In the genomic region with DNA sequence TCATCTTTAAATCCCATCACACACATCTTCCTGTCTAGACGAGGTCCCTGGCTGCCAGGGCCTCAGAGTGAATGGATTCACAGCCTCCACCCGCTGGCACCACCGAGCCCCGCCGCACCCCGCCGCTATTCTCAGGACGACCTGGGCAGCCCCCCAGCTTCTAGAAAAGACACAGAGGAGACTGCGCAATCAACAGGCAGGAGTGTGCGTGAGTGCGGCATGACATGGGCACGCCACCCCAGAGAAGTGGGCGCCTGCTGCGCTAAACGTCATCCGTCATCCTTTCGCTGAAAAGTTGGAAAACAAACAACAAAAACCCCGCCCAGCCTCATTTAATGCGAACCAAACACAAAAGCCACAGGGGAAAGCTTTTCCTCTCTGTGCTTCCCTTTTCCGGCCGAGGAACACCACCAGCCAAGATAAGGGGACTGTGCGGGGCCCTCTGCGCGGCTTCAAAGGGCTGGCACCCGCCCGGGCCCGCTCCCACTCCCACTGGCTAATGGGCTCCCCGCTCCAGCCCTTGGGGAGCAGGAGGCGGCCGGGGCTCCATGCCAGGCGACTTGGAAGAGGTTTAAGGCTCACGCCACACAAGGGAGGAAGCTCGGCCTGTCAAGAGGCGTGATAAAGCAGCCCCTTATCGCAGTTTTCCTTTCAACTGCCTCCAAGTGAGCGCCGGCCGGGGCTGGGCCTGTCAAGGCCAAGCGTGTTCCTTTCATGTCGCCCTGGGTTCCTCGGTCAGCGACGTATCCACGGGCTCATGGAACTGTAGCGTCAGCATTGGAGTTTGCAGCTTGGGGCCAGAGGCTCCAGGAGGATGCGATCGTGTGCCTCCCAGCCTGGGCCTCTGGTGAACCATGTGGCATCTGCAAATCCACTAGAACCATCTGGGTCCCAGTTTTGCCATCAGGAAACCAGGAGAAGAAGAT, we compare ENCODE assay signal across 7 cellular contexts. TPM values are rescaled to one million over a fixed set of nuclear protein-coding genes. Genes with fewer than 3 reads are reported as not detected.
DNase-seq lines count a peak whose midpoint lies in the region; TF ChIP-seq lines count a peak whose summit lies in the region.

No MANE protein-coding gene starts in this region.

- H3K9me3 Mint-ChIP-seq in activated T-helper 1 cell treated with anti-CD3 and anti-CD28 coated beads, Interleukin-12 subunit alpha, Interleukin-12 subunit beta, Interleukin-2, Interleukin-4 antibody, amounts not matched to agents 30 ng/mL and 10 ng/mL and 1 ng/mL, durations not matched to agents 14 hours and 24 hours and 36 hours, result no peaks in the 10 kb centered on the region

- H3K36me3 ChIP-seq in smooth muscle cell (ENCODE audit: low read depth) (no peaks in the 10 kb centered on the region), OCI-LY7 (ENCODE audit: insufficient read depth, low read length) (peaks cover 66% of the 10 kb centered on the region)

- H3K27ac ChIP-seq in smooth muscle cell (ENCODE audit: low read depth) (peak overlapping the region; percentile 76), OCI-LY7 (ENCODE audit: low read depth, low read length, poor library complexity, severe bottlenecking) (no peak overlapping the region)

- peak overlapping the region; percentile 40 for H3K9ac ChIP-seq in smooth muscle cell (ENCODE audit: low read depth)

- peaks cover 67% of the 10 kb centered on the region for H3K36me3 Mint-ChIP-seq in activated T-helper 1 cell treated with anti-CD3 and anti-CD28 coated beads, Interleukin-12 subunit alpha, Interleukin-12 subunit beta, Interleukin-2, Interleukin-4 antibody, amounts not matched to agents 30 ng/mL and 10 ng/mL and 1 ng/mL, durations not matched to agents 14 hours and 24 hours and 36 hours (ENCODE audit: low read depth)

- CTCF ChIA-PET in OCI-LY7 (lab: Charles Lee; ENCODE audit: unreplicated experiment), result interaction anchor here (0.5 kb wide), 1 partner anchor 17 kb away, joined by 3 read pairs; no protein-coding TSS in a partner anchor

- peak overlapping the region; percentile 54 for H3K4me2 ChIP-seq in smooth muscle cell
- H3K4me2 ChIP-seq in OCI-LY7 (ENCODE audit: low read length), result no peak overlapping the region

- H3K27me3 ChIP-seq in smooth muscle cell (ENCODE audit: low read depth), result no peaks in the 10 kb centered on the region

- H3K79me2 ChIP-seq in smooth muscle cell (ENCODE audit: low read depth) (no peaks in the 10 kb centered on the region), OCI-LY7 (ENCODE audit: insufficient read depth, low read depth, low read length) (peaks cover 12% of the 10 kb centered on the region; the same call in 1 of the 2 replicates)

- no TSS peak for BruUV-seq in OCI-LY7 (replicated peaks; lab: Mats Ljungman, UMichigan)

- WGBS in smooth muscle cell (ENCODE audit: low lambda C conversion rate), result 58% methylated on average over 47 of the region's 47 CpGs

- no peaks in the 10 kb centered on the region for H3K27me3 Mint-ChIP-seq in activated T-helper 1 cell treated with anti-CD3 and anti-CD28 coated beads, Interleukin-12 subunit alpha, Interleukin-12 subunit beta, Interleukin-2, Interleukin-4 antibody, amounts not matched to agents 30 ng/mL and 10 ng/mL and 1 ng/mL, durations not matched to agents 14 hours and 24 hours and 36 hours (ENCODE audit: insufficient read depth)

- in situ Hi-C loops in KBM-7 (cut with MboI; ENCODE audit: low pct_unique_long_range_greater_than_20kb, low sequenced_read_pairs), result no loop called here

- no peak overlapping the region for H3K4me3 Mint-ChIP-seq in activated T-helper 1 cell treated with anti-CD3 and anti-CD28 coated beads, Interleukin-12 subunit alpha, Interleukin-12 subunit beta, Interleukin-2, Interleukin-4 antibody, amounts not matched to agents 30 ng/mL and 10 ng/mL and 1 ng/mL, durations not matched to agents 14 hours and 24 hours and 36 hours

- peaks cover 6% of the 10 kb centered on the region for H3K4me1 ChIP-seq in smooth muscle cell (ENCODE audit: low read depth)
- peaks cover 30% of the 10 kb centered on the region for H3K4me1 ChIP-seq in OCI-LY7 (ENCODE audit: insufficient read depth, low read length, poor library complexity, severe bottlenecking)

- H3K4me3 ChIP-seq in smooth muscle cell, result no peak overlapping the region
- H3K4me3 ChIP-seq in OCI-LY7 (ENCODE audit: low read depth, low read length, poor library complexity, severe bottlenecking), result no peak overlapping the region

- intact Hi-C loops in activated T-helper 1 cell treated with anti-CD3 and anti-CD28 coated beads, Interleukin-12 subunit alpha, Interleukin-12 subunit beta, Interleukin-2, Interleukin-4 antibody, amounts not matched to agents 30 ng/mL and 10 ng/mL and 1 ng/mL, durations not matched to agents 14 hours and 24 hours and 36 hours (cut with micrococcal nuclease), result no loop called here
- intact Hi-C loops in OCI-LY7 (cut with micrococcal nuclease; ENCODE audit: unreplicated experiment), result no loop called here

- no peaks in the 10 kb centered on the region for H3K9me2 ChIP-seq in OCI-LY7 (ENCODE audit: insufficient read depth, low read length)

- peak overlapping the region; percentile 65 for H3K27ac Mint-ChIP-seq in activated T-helper 1 cell treated with anti-CD3 and anti-CD28 coated beads, Interleukin-12 subunit alpha, Interleukin-12 subunit beta, Interleukin-2, Interleukin-4 antibody, amounts not matched to agents 30 ng/mL and 10 ng/mL and 1 ng/mL, durations not matched to agents 14 hours and 24 hours and 36 hours

- peak overlapping the region; percentile 58 for H2AFZ ChIP-seq in smooth muscle cell (ENCODE audit: low read depth)
- H2AFZ ChIP-seq in OCI-LY7 (ENCODE audit: low read length), result no peak overlapping the region

- H4K20me1 ChIP-seq in smooth muscle cell (ENCODE audit: low read depth) (no peaks in the 10 kb centered on the region), OCI-LY7 (ENCODE audit: insufficient read depth, low read length) (no peaks in the 10 kb centered on the region)

- TF ChIP-seq CTCF in smooth muscle cell (IDR thresholded peaks at IDR 0.05; ENCODE audit: borderline replicate concordance, insufficient read depth, poor library complexity, severe bottlenecking), result no peak
- no peak for TF ChIP-seq CTCF in OCI-LY7 (conservative IDR thresholded peaks at IDR 0.05; ENCODE audit: low read length)

- no peaks in the 10 kb centered on the region for H3K9me3 ChIP-seq in smooth muscle cell (replicated peaks; ENCODE audit: low read depth)
- no peaks in the 10 kb centered on the region for H3K9me3 ChIP-seq in OCI-LY7 (ENCODE audit: low read length)

- peak; percentile 97 for DNase-seq in KBM-7
- no peak for DNase-seq in activated T-helper 1 cell treated with anti-CD3 and anti-CD28 coated beads, Interleukin-12 subunit alpha, Interleukin-12 subunit beta, Interleukin-2, Interleukin-4 antibody, amounts not matched to agents 30 ng/mL and 10 ng/mL and 1 ng/mL, durations not matched to agents 14 hours and 24 hours and 36 hours (ENCODE audit: low spot score)
- peak; percentile 22 for DNase-seq in hepatic stellate cell (ENCODE audit: low spot score)
- no peak for DNase-seq in smooth muscle cell (lab: John Stamatoyannopoulos, UW; ENCODE audit: unreplicated experiment)
- DNase-seq in OCI-LY7 (ENCODE audit: low spot score), result no peak
- DNase-seq in AML-193 (lab: John Stamatoyannopoulos, UW), result no peak
- DNase-seq in NCI-H82 (lab: John Stamatoyannopoulos, UW), result no peak

- peaks cover 6% of the 10 kb centered on the region for H3F3A ChIP-seq in smooth muscle cell (ENCODE audit: low read depth)

- POLR2A ChIA-PET in OCI-LY7 (lab: Charles Lee), result interaction anchor here (0.7 kb wide), 1 partner anchor 8 kb away, joined by 3 read pairs; no protein-coding TSS in a partner anchor

- peaks cover 93% of the 10 kb centered on the region for H3K4me1 Mint-ChIP-seq in activated T-helper 1 cell treated with anti-CD3 and anti-CD28 coated beads, Interleukin-12 subunit alpha, Interleukin-12 subunit beta, Interleukin-2, Interleukin-4 antibody, amounts not matched to agents 30 ng/mL and 10 ng/mL and 1 ng/mL, durations not matched to agents 14 hours and 24 hours and 36 hours (ENCODE audit: low read depth)

RNA-seq across cellular contexts. Expression of gene NFATC2, which starts 50.1 kb away (rescaled TPM):
- 84.0 and 86.4 TPM in 2 replicates for total RNA-seq in activated T-helper 1 cell treated with anti-CD3 and anti-CD28 coated beads, Interleukin-12 subunit alpha, Interleukin-12 subunit beta, Interleukin-2, Interleukin-4 antibody, amounts not matched to agents 30 ng/mL and 10 ng/mL and 1 ng/mL, durations not matched to agents 14 hours and 24 hours and 36 hours
- total RNA-seq in smooth muscle cell, result 4.1 and 8.4 TPM in 2 replicates
- 5.5 and 5.8 TPM in 2 replicates for polyA plus RNA-seq in smooth muscle cell
- total RNA-seq in OCI-LY7 (2014; rRNA removed; shearing (Covaris generic)), result 12.5 TPM in 2 replicates
- 43.7 and 43.8 TPM in 2 replicates for total RNA-seq in OCI-LY7 (2022)

Comparison
In these comparisons a context has a peak if more than half of its experiments do, and no peak if none do; other contexts are left out.
1. DNase-seq: peak in KBM-7 (single experiment) and hepatic stellate cell (single experiment); none in activated T-helper 1 cell treated with anti-CD3 and anti-CD28 coated beads, Interleukin-12 subunit alpha, Interleukin-12 subunit beta, Interleukin-2, Interleukin-4 antibody, amounts not matched to agents 30 ng/mL and 10 ng/mL and 1 ng/mL, durations not matched to agents 14 hours and 24 hours and 36 hours (single experiment), smooth muscle cell (single experiment), OCI-LY7 (single experiment), AML-193 (0 of 2) and NCI-H82 (single experiment).